ENCODE assay signal across 8 cellular contexts in genomic region chr5:82351754-82352145, GRCh38.
DNase-seq lines count a peak whose midpoint lies in the region; ATAC-seq and TF ChIP-seq lines count a peak whose summit lies in the region.

No MANE protein-coding gene starts in this region.

- no peak overlapping the region for H3K27ac ChIP-seq in CD4-positive, CD25-positive, alpha-beta regulatory T cell (ENCODE audit: insufficient read depth, low read length, poor library complexity, severe bottlenecking)
- no peak overlapping the region for H3K27ac ChIP-seq in VCaP

- H3K27me3 Mint-ChIP-seq in CD4-positive, CD25-positive, alpha-beta regulatory T cell: peaks cover 4% of the 10 kb centered on the region

- no peaks in the 10 kb centered on the region for H3K36me3 Mint-ChIP-seq in CD4-positive, CD25-positive, alpha-beta regulatory T cell

- H3K27ac Mint-ChIP-seq in CD4-positive, CD25-positive, alpha-beta regulatory T cell: no peak overlapping the region

- no peaks in the 10 kb centered on the region for H3K27me3 ChIP-seq in CD4-positive, CD25-positive, alpha-beta regulatory T cell (ENCODE audit: control insufficient read depth, insufficient read depth, low read length)

- TF ChIP-seq CTCF in VCaP (conservative IDR thresholded peaks at IDR 0.05): peak; percentile 74

- no peak overlapping the region for H3K4me3 Mint-ChIP-seq in CD4-positive, CD25-positive, alpha-beta regulatory T cell

- peak in 2 of 3 donors; percentile 49 to 59 for DNase-seq in CD4-positive, CD25-positive, alpha-beta regulatory T cell
- DNase-seq in NCI-H146 treated with DMSO at 0.1 percent for 48 hours (lab: John Stamatoyannopoulos, UW; ENCODE audit: unreplicated experiment) (peak; percentile 8), Right ventricle myocardium superior (no peak), putamen (ENCODE audit: low spot score) (peak; percentile 79)
- DNase-seq in activated effector memory CD4-positive, alpha-beta T cell treated with anti-CD3 and anti-CD28 coated beads, Interleukin-2, amount 50 U/mL, for 16 hours: no peak

- ATAC-seq in CD4-positive, CD25-positive, alpha-beta regulatory T cell (ENCODE audit: low read depth in 2 of 2): peak; percentile 52 to 63
- ATAC-seq in GM18520 (IDR thresholded peaks at IDR 0.05; ENCODE audit: unreplicated experiment): peak; percentile 74
- peak; percentile 83 for ATAC-seq in HG02938 (IDR thresholded peaks at IDR 0.05; ENCODE audit: unreplicated experiment)
- ATAC-seq in Right ventricle myocardium superior (ENCODE audit: poor library complexity): peak; percentile 75

- H3K36me3 ChIP-seq in CD4-positive, CD25-positive, alpha-beta regulatory T cell (ENCODE audit: control insufficient read depth, insufficient read depth, low read length): no peaks in the 10 kb centered on the region

- no peaks in the 10 kb centered on the region for H3K9me3 ChIP-seq in CD4-positive, CD25-positive, alpha-beta regulatory T cell (ENCODE audit: control insufficient read depth in 2 of 2, low read length in 2 of 2)

- no peaks in the 10 kb centered on the region for H3K9me3 Mint-ChIP-seq in CD4-positive, CD25-positive, alpha-beta regulatory T cell

- peaks cover 2 to 7% (median 4%) of the 10 kb centered on the region in 4 donors for H3K4me1 Mint-ChIP-seq in CD4-positive, CD25-positive, alpha-beta regulatory T cell

- no peak overlapping the region for H3K4me3 ChIP-seq in CD4-positive, CD25-positive, alpha-beta regulatory T cell (ENCODE audit: low read depth, low read length)

- H3K4me1 ChIP-seq in CD4-positive, CD25-positive, alpha-beta regulatory T cell (ENCODE audit: control insufficient read depth, insufficient read depth, low read length, poor library complexity, severe bottlenecking): peaks cover 3% of the 10 kb centered on the region

- intact Hi-C loops in Right ventricle myocardium superior (cut with DNase I): loop anchor here (5.0 kb wide), 1 partner anchor 1211 kb away; no protein-coding TSS in a partner anchor

Comparison
In these comparisons a context has a peak if more than half of its experiments do, and no peak if none do; other contexts are left out.
1. DNase-seq: peak in CD4-positive, CD25-positive, alpha-beta regulatory T cell (2 of 3), NCI-H146 treated with DMSO at 0.1 percent for 48 hours (single experiment) and putamen (single experiment); none in Right ventricle myocardium superior (single experiment) and activated effector memory CD4-positive, alpha-beta T cell treated with anti-CD3 and anti-CD28 coated beads, Interleukin-2, amount 50 U/mL, for 16 hours (single experiment).
2. Peak in every context shown above with its lines, with median percentiles within 50 percentile points of each other: ATAC-seq.